ENCODE assay signal across 8 cellular contexts in the genomic region with DNA sequence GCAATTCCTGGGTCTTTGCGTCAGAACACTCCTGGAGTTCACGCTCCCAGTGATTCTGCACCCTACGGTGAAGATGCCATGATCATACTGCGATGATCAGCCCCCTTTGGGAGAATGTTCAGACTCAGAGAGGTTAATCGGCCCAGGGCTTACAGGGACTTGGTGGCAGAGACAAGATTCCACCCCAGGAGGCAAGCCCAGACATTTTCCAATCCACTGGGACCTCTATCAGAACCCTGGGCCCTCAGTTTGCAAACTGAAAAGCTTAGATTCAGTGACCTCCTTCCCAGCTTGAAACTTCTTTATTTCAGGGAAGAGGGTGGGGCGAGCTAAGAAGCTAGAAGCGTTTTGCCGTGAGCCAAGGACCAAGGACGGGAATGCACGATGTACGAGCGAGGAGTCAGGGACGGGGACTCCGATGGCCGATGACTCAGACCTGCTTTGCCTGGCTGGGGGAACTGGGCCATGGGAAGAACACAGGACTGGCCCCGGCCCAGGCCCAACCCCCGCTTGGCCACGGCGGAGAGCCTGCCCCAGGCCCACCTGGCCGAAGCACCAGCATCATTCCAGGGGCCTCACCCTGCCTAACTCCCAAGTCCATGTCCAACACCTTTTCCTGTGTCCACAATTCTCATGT. TPM values are rescaled to one million over a fixed set of nuclear protein-coding genes. Genes with fewer than 3 reads are reported as not detected.
A peak's percentile ranks its signal among the peaks of the same experiment; 100 is the strongest.
DNase-seq lines count a peak whose midpoint lies in the region; ATAC-seq and TF ChIP-seq lines count a peak whose summit lies in the region.

No MANE protein-coding gene starts in this region.

- in situ Hi-C loops in IMR-90 (cut with MboI; ENCODE audit: low sequenced_read_pairs), result no loop called here

- ATAC-seq in IMR-90 (ENCODE audit: low read depth), result peak; percentile 35
- ATAC-seq in right lobe of liver, result peak in 2 of 4 donors; percentile 7 to 20
- ATAC-seq in HG02610 (IDR thresholded peaks at IDR 0.05; ENCODE audit: unreplicated experiment), result no peak
- no peak for ATAC-seq in GM21737 (IDR thresholded peaks at IDR 0.05; ENCODE audit: unreplicated experiment)
- no peak for ATAC-seq in GM18498 (IDR thresholded peaks at IDR 0.05; ENCODE audit: unreplicated experiment)

- peak overlapping the region; percentile 65 for H3K9ac ChIP-seq in IMR-90 (ENCODE audit: low read depth, low read length)

- dilution Hi-C loops in IMR-90 (cut with HindIII; ENCODE audit: low sequenced_read_pairs, unreplicated experiment), result no loop called here

- H4K8ac ChIP-seq in IMR-90 (ENCODE audit: low read depth in 2 of 2, low read length in 2 of 2), result peak overlapping the region; percentile 91 to 96

- TF ChIP-seq CTCF in IMR-90 (conservative IDR thresholded peaks at IDR 0.05; ENCODE audit: low read depth, low read length) (no peak), cardiac fibroblast (IDR thresholded peaks at IDR 0.05; ENCODE audit: low read depth, low read length) (no peak), right lobe of liver (IDR thresholded peaks at IDR 0.05) (no peak), testis (IDR thresholded peaks at IDR 0.05) (no peak)

- TF ChIP-seq RAD21 in IMR-90 (IDR thresholded peaks at IDR 0.05; ENCODE audit: low read length), result no peak

- H3K36me3 ChIP-seq in IMR-90 (ENCODE audit: control insufficient read depth, insufficient read depth, low read length), result no peaks in the 10 kb centered on the region
- no peaks in the 10 kb centered on the region for H3K36me3 ChIP-seq in right lobe of liver
- H3K36me3 ChIP-seq in testis (ENCODE audit: low read depth, missing control alignments), result no peaks in the 10 kb centered on the region

- peak overlapping the region; percentile 90 for H3K14ac ChIP-seq in IMR-90 (replicated peaks; ENCODE audit: low read depth, low read length)

- 32% methylated on average over 16 of the region's 20 CpGs; no CpG with 5 or more reads in 1 of the 2 experiments for WGBS in IMR-90 (ENCODE audit: extremely low coverage in 2 of 2, insufficient read length in 1 of 2), 2 experiments
- 65% methylated on average over 4 of the region's 20 CpGs for WGBS in right lobe of liver (ENCODE audit: insufficient coverage, low coverage, low lambda C conversion rate, missing lambda C conversion rate)
- WGBS in testis, 2 donors, result 54 to 66% methylated on average over 20 of the region's 20 CpGs

- H3K27ac ChIP-seq in IMR-90 (ENCODE audit: insufficient read depth, low read length), result peak overlapping the region; percentile 94
- H3K27ac ChIP-seq in right lobe of liver, result peak overlapping the region in 2 of 3 donors; percentile 29 to 76
- peak overlapping the region; percentile 4 to 74 for H3K27ac ChIP-seq in testis

- DNase-seq in IMR-90 (peak; percentile 61), cardiac fibroblast (ENCODE audit: low read depth in 2 of 2) (peak; percentile 79 to 86), right lobe of liver (no peak), testis (peak; percentile 60), activated gamma-delta T cell (lab: John Stamatoyannopoulos, UW) (no peak)

- POLR2A ChIA-PET in IMR-90 (lab: Charles Lee; ENCODE audit: unreplicated experiment), result interaction anchor here (1.0 kb wide), 1 partner anchor 9 kb away, joined by 10 read pairs; no protein-coding TSS in a partner anchor

- no TSS peak for BruUV-seq in IMR-90 (replicated peaks; lab: Mats Ljungman, UMichigan)

- H3K4me3 ChIP-seq in IMR-90 (ENCODE audit: insufficient read depth, low read depth, low read length) (no peak overlapping the region), cardiac fibroblast (replicated peaks in 1 of 2; ENCODE audit: low read depth in 2 of 2, low read length in 2 of 2) (no peak overlapping the region), right lobe of liver (no peak overlapping the region), testis (no peak overlapping the region)

- intact Hi-C loops in IMR-90 (cut with micrococcal nuclease) (no loop called here), right lobe of liver (cut with DNase I) (no loop called here), testis (cut with DNase I; ENCODE audit: low total_unique reads) (no loop called here)

- peak overlapping the region; percentile 89 for H3K18ac ChIP-seq in IMR-90 (ENCODE audit: low read depth, low read length)

- CTCF ChIA-PET in IMR-90 (lab: Yijun Ruan, JAX), result no interaction called here

- peak overlapping the region; percentile 89 for H2AFZ ChIP-seq in IMR-90 (replicated peaks; ENCODE audit: low read length, poor library complexity)

- H3K23ac ChIP-seq in IMR-90 (ENCODE audit: low read depth, low read length), result peak overlapping the region; percentile 75

- H3K56ac ChIP-seq in IMR-90 (ENCODE audit: extremely low read depth, insufficient read depth, low read length), result peak overlapping the region; percentile 82

- H2BK5ac ChIP-seq in IMR-90 (ENCODE audit: low read depth, low read length, poor library complexity, severe bottlenecking), result peak overlapping the region; percentile 90

- H3K9me1 ChIP-seq in IMR-90 (ENCODE audit: insufficient read depth, low read length), result peaks cover 25% of the 10 kb centered on the region

- peak overlapping the region; percentile 93 for H4K5ac ChIP-seq in IMR-90 (ENCODE audit: low read depth, low read length)

- H3K79me1 ChIP-seq in IMR-90 (ENCODE audit: low read depth in 1 of 2, low read length in 2 of 2), result peaks cover 0 to 14% of the 10 kb centered on the region in 2 experiments; a peak in 1 of 4 replicates

- H3K9me3 ChIP-seq in IMR-90 (ENCODE audit: control insufficient read depth, insufficient read depth, low read length), result no peaks in the 10 kb centered on the region
- no peaks in the 10 kb centered on the region for H3K9me3 ChIP-seq in right lobe of liver
- H3K9me3 ChIP-seq in testis, result no peaks in the 10 kb centered on the region

- no peaks in the 10 kb centered on the region for H4K20me1 ChIP-seq in IMR-90 (ENCODE audit: insufficient read depth, low read length)

- peak overlapping the region; percentile 85 for H3K4ac ChIP-seq in IMR-90 (ENCODE audit: low read depth, low read length)

- peak overlapping the region; percentile 93 for H4K91ac ChIP-seq in IMR-90 (ENCODE audit: insufficient read depth, low read depth, low read length)

- no peaks in the 10 kb centered on the region for H3K27me3 ChIP-seq in IMR-90 (ENCODE audit: control insufficient read depth, insufficient read depth, low read length)
- H3K27me3 ChIP-seq in right lobe of liver, result no peaks in the 10 kb centered on the region
- no peaks in the 10 kb centered on the region for H3K27me3 ChIP-seq in testis

- TF ChIP-seq POLR2A in IMR-90 (IDR thresholded peaks at IDR 0.05; ENCODE audit: low read depth, low read length) (no peak; the same call in 1 of the 2 replicates), right lobe of liver (IDR thresholded peaks at IDR 0.05) (no peak), testis (IDR thresholded peaks at IDR 0.05) (no peak)

- H2BK20ac ChIP-seq in IMR-90 (ENCODE audit: low read depth, low read length), result peak overlapping the region; percentile 72

- H3K4me1 ChIP-seq in IMR-90 (ENCODE audit: control insufficient read depth, insufficient read depth, low read length), result peaks cover 43% of the 10 kb centered on the region
- H3K4me1 ChIP-seq in right lobe of liver, result no peaks in the 10 kb centered on the region
- peaks cover 26% of the 10 kb centered on the region for H3K4me1 ChIP-seq in testis

- peak overlapping the region; percentile 96 for H2AK5ac ChIP-seq in IMR-90 (ENCODE audit: low read depth, low read length)

- H2BK120ac ChIP-seq in IMR-90 (ENCODE audit: low read depth, low read length), result peak overlapping the region; percentile 91

- H2AK9ac ChIP-seq in IMR-90 (replicated peaks; ENCODE audit: low read depth, low read length, poor library complexity), result peak overlapping the region; percentile 92

- peak overlapping the region; percentile 47 for H3K4me2 ChIP-seq in IMR-90 (ENCODE audit: low read depth, low read length)

- H2BK15ac ChIP-seq in IMR-90 (ENCODE audit: low read depth, low read length), result peak overlapping the region; percentile 98

TF ChIP-seq in IMR-90, 13 proteins besides CTCF, POLR2A, EP300 and RAD21:
- TF ChIP-seq FOS (IDR thresholded peaks at IDR 0.05; ENCODE audit: low read depth, low read length), result peak; percentile 52
- no peak for TF ChIP-seq MXI1 (IDR thresholded peaks at IDR 0.05; ENCODE audit: borderline replicate concordance, low read depth, low read length)
- 0 out of 2 replicates have a peak, but pooled peaks have one; percentile 19 for TF ChIP-seq MAZ (IDR thresholded peaks at IDR 0.05; ENCODE audit: borderline replicate concordance, low read depth, low read length)
TF ChIP-seq in IMR-90: peak in this region for 2.

RNA-seq across cellular contexts. Expression of a gene that starts 34.7 kb away (rescaled TPM):
- total RNA-seq in IMR-90 (2012; rRNA removed) (19.7 and 19.9 TPM in 2 replicates), right lobe of liver (10 to 100 TPM in 4 of 6 experiments, 1 to 10 TPM in 2; 1.2 to 87.3 (median 24.1) TPM), testis (10 to 100 TPM in 1 of 2 donors, 1 to 10 TPM in 1; 2.2 to 17.8 TPM)
- polyA plus RNA-seq in IMR-90 (2012; rRNA removed) (18.3 and 19.2 TPM in 2 replicates), testis (ENCODE audit: insufficient read depth, low read depth, low replicate concordance) (9.6 TPM)
- polyA plus RNA-seq in IMR-90 (2012; cell fraction: cytosol; rRNA removed), result 29.0 and 102 TPM in 2 replicates
- polyA plus RNA-seq in IMR-90 (2012; cell fraction: nucleus; rRNA removed; ENCODE audit: low replicate concordance), result 163 and 202 TPM in 2 replicates

RNA-seq across cellular contexts. Expression of a gene that starts 53.3 kb away (rescaled TPM):
- total RNA-seq in IMR-90 (2012; rRNA removed), result 14.4 and 18.5 TPM in 2 replicates
- 35.5 and 43.2 TPM in 2 replicates for polyA plus RNA-seq in IMR-90 (2012; rRNA removed)
- 26.3 and 45.8 TPM in 2 replicates for polyA plus RNA-seq in IMR-90 (2012; cell fraction: cytosol; rRNA removed)
- polyA plus RNA-seq in IMR-90 (2012; cell fraction: nucleus; rRNA removed; ENCODE audit: low replicate concordance), result 189 and 191 TPM in 2 replicates
- total RNA-seq in right lobe of liver, result 10 to 100 TPM in 5 of 6 experiments, 1 to 10 TPM in 1; 8.8 to 17.5 (median 13.4) TPM
- 10 to 100 TPM; 50.4 to 58.4 TPM for total RNA-seq in testis
- polyA plus RNA-seq in testis (ENCODE audit: insufficient read depth, low read depth, low replicate concordance), result 34.9 TPM

Comparison
In these comparisons a context has a peak if more than half of its experiments do, and no peak if none do; other contexts are left out.
1. DNase-seq: peak in IMR-90 (single experiment), cardiac fibroblast (2 of 2) and testis (single experiment); none in right lobe of liver (0 of 3) and activated gamma-delta T cell (single experiment).
2. H3K27ac ChIP-seq: peak in every context shown above with its lines; median percentile 94 in IMR-90; 52 in right lobe of liver; 39 in testis.